ENCODE assay signal across 12 cellular contexts in genomic region chr1:10161121-10161520, GRCh38. TPM values are rescaled to one million over a fixed set of nuclear protein-coding genes. Genes with fewer than 3 reads are reported as not detected.
DNase-seq lines count a peak whose midpoint lies in the region; TF ChIP-seq lines count a peak whose summit lies in the region.
"Had no signal": no experiment of that assay in that cellular context is flagged by ENCODE, and none has a peak within 500 bp of the region (broad histone marks: within the 10 kb centered on the region; RNA-seq: fewer than 3 reads in every experiment).

No MANE protein-coding gene starts in this region.

- intact Hi-C loops in head of caudate nucleus (cut with DNase I), result no loop called here

- H3K9me3 Mint-ChIP-seq in activated naive CD4-positive, alpha-beta T cell treated with anti-CD3 and anti-CD28 coated beads, Interleukin-2, amount 50 U/mL, for 24 hours, result no peaks in the 10 kb centered on the region
- no peaks in the 10 kb centered on the region for H3K9me3 Mint-ChIP-seq in activated naive CD4-positive, alpha-beta T cell treated with anti-CD3 and anti-CD28 coated beads, Interleukin-2, amount 10 ng/mL, durations not matched to agents 7 days and 5 days
- no peaks in the 10 kb centered on the region for H3K9me3 Mint-ChIP-seq in type B pancreatic cell
- no peaks in the 10 kb centered on the region for H3K9me3 Mint-ChIP-seq in activated CD4-positive, alpha-beta T cell treated with anti-CD3 and anti-CD28 coated beads, Interleukin-2, amount 10 ng/mL, durations not matched to agents 7 days and 5 days
- H3K9me3 Mint-ChIP-seq: activated CD8-positive, alpha-beta T cell treated with anti-CD3 and anti-CD28 coated beads for 36 hours had no signal

- no peaks in the 10 kb centered on the region for H3K4me1 Mint-ChIP-seq in activated naive CD4-positive, alpha-beta T cell treated with anti-CD3 and anti-CD28 coated beads, Interleukin-2, amount 50 U/mL, for 24 hours
- H3K4me1 Mint-ChIP-seq in activated naive CD4-positive, alpha-beta T cell treated with anti-CD3 and anti-CD28 coated beads, Interleukin-2, amount 10 ng/mL, durations not matched to agents 7 days and 5 days, result no peaks in the 10 kb centered on the region
- peaks cover 7% of the 10 kb centered on the region for H3K4me1 Mint-ChIP-seq in type B pancreatic cell (ENCODE audit: unreplicated experiment)
- no peaks in the 10 kb centered on the region for H3K4me1 Mint-ChIP-seq in activated CD4-positive, alpha-beta T cell treated with anti-CD3 and anti-CD28 coated beads, Interleukin-2, amount 10 ng/mL, durations not matched to agents 7 days and 5 days

- TF ChIP-seq CTCF in osteoblast (IDR thresholded peaks at IDR 0.05; ENCODE audit: extremely low read depth, low read depth, low read length) (no peak), type B pancreatic cell (conservative IDR thresholded peaks at IDR 0.05) (no peak)

- H3K27ac Mint-ChIP-seq in activated naive CD4-positive, alpha-beta T cell treated with anti-CD3 and anti-CD28 coated beads, Interleukin-2, amount 50 U/mL, for 24 hours, result peak overlapping the region; percentile 53
- no peak overlapping the region for H3K27ac Mint-ChIP-seq in activated naive CD4-positive, alpha-beta T cell treated with anti-CD3 and anti-CD28 coated beads, Interleukin-2, amount 10 ng/mL, durations not matched to agents 7 days and 5 days
- H3K27ac Mint-ChIP-seq in type B pancreatic cell, result peak overlapping the region; percentile 11
- H3K27ac Mint-ChIP-seq in activated CD4-positive, alpha-beta T cell treated with anti-CD3 and anti-CD28 coated beads, Interleukin-2, amount 10 ng/mL, durations not matched to agents 7 days and 5 days, result no peak overlapping the region
- H3K27ac Mint-ChIP-seq: activated CD8-positive, alpha-beta T cell treated with anti-CD3 and anti-CD28 coated beads for 36 hours had no signal

- no peak overlapping the region for H3K4me3 Mint-ChIP-seq in activated naive CD4-positive, alpha-beta T cell treated with anti-CD3 and anti-CD28 coated beads, Interleukin-2, amount 50 U/mL, for 24 hours
- no peak overlapping the region for H3K4me3 Mint-ChIP-seq in activated naive CD4-positive, alpha-beta T cell treated with anti-CD3 and anti-CD28 coated beads, Interleukin-2, amount 10 ng/mL, durations not matched to agents 7 days and 5 days
- no peak overlapping the region for H3K4me3 Mint-ChIP-seq in type B pancreatic cell
- no peak overlapping the region for H3K4me3 Mint-ChIP-seq in activated CD4-positive, alpha-beta T cell treated with anti-CD3 and anti-CD28 coated beads, Interleukin-2, amount 10 ng/mL, durations not matched to agents 7 days and 5 days
- H3K4me3 Mint-ChIP-seq: activated CD8-positive, alpha-beta T cell treated with anti-CD3 and anti-CD28 coated beads for 36 hours had no signal

- H3K27me3 Mint-ChIP-seq in activated naive CD4-positive, alpha-beta T cell treated with anti-CD3 and anti-CD28 coated beads, Interleukin-2, amount 50 U/mL, for 24 hours, result no peaks in the 10 kb centered on the region
- no peaks in the 10 kb centered on the region for H3K27me3 Mint-ChIP-seq in activated naive CD4-positive, alpha-beta T cell treated with anti-CD3 and anti-CD28 coated beads, Interleukin-2, amount 10 ng/mL, durations not matched to agents 7 days and 5 days
- no peaks in the 10 kb centered on the region for H3K27me3 Mint-ChIP-seq in type B pancreatic cell
- H3K27me3 Mint-ChIP-seq in activated CD4-positive, alpha-beta T cell treated with anti-CD3 and anti-CD28 coated beads, Interleukin-2, amount 10 ng/mL, durations not matched to agents 7 days and 5 days, result no peaks in the 10 kb centered on the region
- H3K27me3 Mint-ChIP-seq: activated CD8-positive, alpha-beta T cell treated with anti-CD3 and anti-CD28 coated beads for 36 hours had no signal

- H3K36me3 Mint-ChIP-seq in activated naive CD4-positive, alpha-beta T cell treated with anti-CD3 and anti-CD28 coated beads, Interleukin-2, amount 50 U/mL, for 24 hours, result peaks cover 14% of the 10 kb centered on the region
- peaks cover 22% of the 10 kb centered on the region for H3K36me3 Mint-ChIP-seq in activated naive CD4-positive, alpha-beta T cell treated with anti-CD3 and anti-CD28 coated beads, Interleukin-2, amount 10 ng/mL, durations not matched to agents 7 days and 5 days
- peaks cover 22% of the 10 kb centered on the region for H3K36me3 Mint-ChIP-seq in type B pancreatic cell
- peaks cover 16% of the 10 kb centered on the region for H3K36me3 Mint-ChIP-seq in activated CD4-positive, alpha-beta T cell treated with anti-CD3 and anti-CD28 coated beads, Interleukin-2, amount 10 ng/mL, durations not matched to agents 7 days and 5 days (ENCODE audit: low read depth)

- H3K79me2 ChIP-seq in osteoblast (ENCODE audit: insufficient read depth, low read length), result no peaks in the 10 kb centered on the region

- no peak for DNase-seq in activated naive CD4-positive, alpha-beta T cell treated with anti-CD3 and anti-CD28 coated beads, Interleukin-2, amount 10 ng/mL, durations not matched to agents 7 days and 5 days
- peak in 41 of 42 donors; percentile 38 to 86 (median 67) for DNase-seq in head of caudate nucleus
- DNase-seq in osteoblast (ENCODE audit: insufficient read length, low spot score, missing footprints), result peak; percentile 3
- no peak for DNase-seq in type B pancreatic cell (ENCODE audit: extremely low spot score, unreplicated experiment)
- no peak for DNase-seq in AG08396 (ENCODE audit: low spot score)
- no peak for DNase-seq in activated CD4-positive, CD25-positive, alpha-beta regulatory T cell treated with anti-CD3 and anti-CD28 coated beads, Interleukin-2, amount 50 U/mL, for 72 hours
- DNase-seq in activated CD4-positive, alpha-beta T cell treated with anti-CD3 and anti-CD28 coated beads, Interleukin-2, amount 10 ng/mL, durations not matched to agents 7 days and 5 days, result no peak
- DNase-seq: activated CD8-positive, alpha-beta T cell treated with anti-CD3 and anti-CD28 coated beads for 36 hours; Caco-2; SIG-M5; small intestine had no signal

- H3K4me3 ChIP-seq in osteoblast (ENCODE audit: insufficient read depth, low read length), result no peak overlapping the region

- H3K36me3 ChIP-seq in osteoblast (ENCODE audit: insufficient read depth, low read length), result peaks cover 28% of the 10 kb centered on the region

- no peak overlapping the region for H3K4me2 ChIP-seq in osteoblast (ENCODE audit: insufficient read depth, low read length)

- POLR2A ChIA-PET in activated CD4-positive, alpha-beta T cell treated with anti-CD3 and anti-CD28 coated beads, Interleukin-2, amount 10 ng/mL, durations not matched to agents 7 days and 5 days (lab: Charles Lee), result no interaction called here

- H3K4me1 ChIP-seq in osteoblast (ENCODE audit: insufficient read depth, low read length), result no peaks in the 10 kb centered on the region

- H3K27me3 ChIP-seq in osteoblast (ENCODE audit: insufficient read depth, low read length), result no peaks in the 10 kb centered on the region

- CTCF ChIA-PET in activated naive CD4-positive, alpha-beta T cell treated with anti-CD3 and anti-CD28 coated beads, Interleukin-2, amount 10 ng/mL, durations not matched to agents 7 days and 5 days (lab: Charles Lee), result no interaction called here
- CTCF ChIA-PET in activated CD4-positive, alpha-beta T cell treated with anti-CD3 and anti-CD28 coated beads, Interleukin-2, amount 10 ng/mL, durations not matched to agents 7 days and 5 days (lab: Charles Lee), result interaction anchor here (1.7 kb wide), 1 partner anchor 8 kb away, joined by 6 read pairs; no protein-coding TSS in a partner anchor

- H3K27ac ChIP-seq in osteoblast (ENCODE audit: low read depth, low read length), result no peak overlapping the region

- H4K20me1 ChIP-seq in osteoblast (ENCODE audit: insufficient read depth, low read length), result no peaks in the 10 kb centered on the region

- no peaks in the 10 kb centered on the region for H3K9me3 ChIP-seq in osteoblast (ENCODE audit: low read depth, low read length)
- H3K9me3 ChIP-seq: Caco-2 had no signal

- H2AFZ ChIP-seq in osteoblast (ENCODE audit: low read length), result no peak overlapping the region

RNA-seq across cellular contexts. Expression of gene KIF1B, which starts 49.2 kb away (rescaled TPM):
- total RNA-seq in osteoblast (35.8 and 38.0 TPM in 2 replicates), type B pancreatic cell (ENCODE audit: low replicate concordance) (50.3 and 64.3 TPM in 2 replicates)
- total RNA-seq in activated CD4-positive, alpha-beta T cell treated with anti-CD3 and anti-CD28 coated beads, Interleukin-2, amount 10 ng/mL, durations not matched to agents 7 days and 5 days, result 10 to 100 TPM; 14.1 to 15.6 TPM

Comparison
In these comparisons a context has a peak if more than half of its experiments do, and no peak if none do; other contexts are left out.
1. H3K27ac Mint-ChIP-seq: peak in activated naive CD4-positive, alpha-beta T cell treated with anti-CD3 and anti-CD28 coated beads, Interleukin-2, amount 50 U/mL, for 24 hours (single experiment) and type B pancreatic cell (single experiment); none in activated naive CD4-positive, alpha-beta T cell treated with anti-CD3 and anti-CD28 coated beads, Interleukin-2, amount 10 ng/mL, durations not matched to agents 7 days and 5 days (single experiment) and activated CD4-positive, alpha-beta T cell treated with anti-CD3 and anti-CD28 coated beads, Interleukin-2, amount 10 ng/mL, durations not matched to agents 7 days and 5 days (single experiment).
2. DNase-seq: peak in head of caudate nucleus (41 of 42) and osteoblast (single experiment); none in activated naive CD4-positive, alpha-beta T cell treated with anti-CD3 and anti-CD28 coated beads, Interleukin-2, amount 10 ng/mL, durations not matched to agents 7 days and 5 days (single experiment), type B pancreatic cell (single experiment), AG08396 (single experiment), activated CD4-positive, CD25-positive, alpha-beta regulatory T cell treated with anti-CD3 and anti-CD28 coated beads, Interleukin-2, amount 50 U/mL, for 72 hours (single experiment) and activated CD4-positive, alpha-beta T cell treated with anti-CD3 and anti-CD28 coated beads, Interleukin-2, amount 10 ng/mL, durations not matched to agents 7 days and 5 days (single experiment).